15 cellular contexts compared by ENCODE assay signal in the genomic region with DNA sequence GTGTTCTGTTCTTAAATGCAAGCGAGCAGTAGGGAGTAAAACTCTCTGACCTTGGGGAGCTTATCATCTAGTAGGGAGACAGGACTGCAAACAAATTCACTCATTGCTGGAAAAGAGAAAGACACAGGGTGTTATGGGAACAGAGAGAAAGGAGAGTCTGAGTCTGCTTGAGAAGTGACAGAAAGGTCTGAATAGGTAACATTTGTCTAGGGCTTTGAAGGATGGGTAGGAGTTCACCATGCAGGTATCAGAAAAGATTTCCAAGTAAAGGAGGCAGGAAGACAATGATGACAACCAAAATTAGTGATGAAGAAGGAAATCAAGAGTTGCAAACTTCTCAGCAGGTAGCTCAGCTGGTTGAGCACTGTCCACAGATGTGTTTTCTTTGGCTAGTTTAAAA.
DNase-seq lines count a peak whose midpoint lies in the region; TF ChIP-seq lines count a peak whose summit lies in the region.
"Had no signal": no experiment of that assay in that cellular context is flagged by ENCODE, and none has a peak within 500 bp of the region (broad histone marks: within the 10 kb centered on the region; RNA-seq: fewer than 3 reads in every experiment).

No MANE protein-coding gene starts in this region.

- H3K23ac ChIP-seq in neuronal stem cell (ENCODE audit: low read depth, low read length, poor library complexity), result no peak overlapping the region

- H3K4me3 ChIP-seq in HUES48 (ENCODE audit: low read depth, low read length) (no peak overlapping the region), SJCRH30 (no peak overlapping the region), neuronal stem cell (ENCODE audit: low read length in 2 of 2) (no peak overlapping the region), BE2C (ENCODE audit: low read depth, low read length) (no peak overlapping the region)
- H3K4me3 ChIP-seq: BLaER1 had no signal

- H2AFZ ChIP-seq in neuronal stem cell (ENCODE audit: low read length), result no peak overlapping the region

- no peak overlapping the region for H2BK15ac ChIP-seq in neuronal stem cell (ENCODE audit: low read length)

- no peak overlapping the region for H2AK5ac ChIP-seq in neuronal stem cell (ENCODE audit: low read depth, low read length)

- H3K14ac ChIP-seq in neuronal stem cell (ENCODE audit: low read length), result no peak overlapping the region

- DNase-seq in SJCRH30 (no peak), neuronal stem cell (ENCODE audit: low spot score) (no peak), BE2C (no peak), midbrain (lab: John Stamatoyannopoulos, UW) (no peak), immature natural killer cell (no peak)
- DNase-seq: CD4-positive, CD25-positive, alpha-beta regulatory T cell; CD8-positive, alpha-beta T cell; DMS153; DND-41; GOT3; HCEC 1CT had no signal

- no peak overlapping the region for H2BK12ac ChIP-seq in neuronal stem cell (ENCODE audit: low read length)

- H3K4me2 ChIP-seq in neuronal stem cell (ENCODE audit: insufficient read depth, low read length, poor library complexity, severe bottlenecking), result no peak overlapping the region
- H3K4me2 ChIP-seq: BLaER1 had no signal

- no peak overlapping the region for H4K91ac ChIP-seq in neuronal stem cell (ENCODE audit: low read depth, low read length, poor library complexity)

- H3K4me1 Mint-ChIP-seq in immature natural killer cell, result no peaks in the 10 kb centered on the region
- H3K4me1 Mint-ChIP-seq: CD4-positive, CD25-positive, alpha-beta regulatory T cell had no signal

- H3K4me1 ChIP-seq in HUES48 (ENCODE audit: control insufficient read depth, insufficient read depth, low read length) (peaks cover 11% of the 10 kb centered on the region; the same call in 1 of the 2 replicates), SJCRH30 (peaks cover 36% of the 10 kb centered on the region), neuronal stem cell (ENCODE audit: control insufficient read depth in 2 of 2, insufficient read depth in 1 of 2, low read depth in 1 of 2, low read length in 2 of 2) (peaks cover 0 to 11% of the 10 kb centered on the region in 2 donors), BE2C (no peaks in the 10 kb centered on the region)
- H3K4me1 ChIP-seq: BLaER1 had no signal

- no peak overlapping the region for H3K27ac Mint-ChIP-seq in immature natural killer cell
- H3K27ac Mint-ChIP-seq: CD4-positive, CD25-positive, alpha-beta regulatory T cell; CD8-positive, alpha-beta T cell had no signal

- no peak overlapping the region for H4K8ac ChIP-seq in neuronal stem cell (ENCODE audit: low read depth, low read length)

- H3K9ac ChIP-seq in HUES48 (ENCODE audit: low read depth, low read length) (no peak overlapping the region), neuronal stem cell (ENCODE audit: low read depth, low read length, poor library complexity) (no peak overlapping the region)
- H3K9ac ChIP-seq: BLaER1 had no signal

- no peaks in the 10 kb centered on the region for H3K36me3 Mint-ChIP-seq in immature natural killer cell
- H3K36me3 Mint-ChIP-seq: CD4-positive, CD25-positive, alpha-beta regulatory T cell; CD8-positive, alpha-beta T cell had no signal

- H2BK5ac ChIP-seq in neuronal stem cell (ENCODE audit: low read length), result no peak overlapping the region

- no peak overlapping the region for H2BK120ac ChIP-seq in neuronal stem cell (ENCODE audit: low read depth, low read length)

- peaks cover 0 to 1% (median 0%) of the 10 kb centered on the region in 6 donors for H3K9me3 Mint-ChIP-seq in immature natural killer cell

- H3K27ac ChIP-seq in HUES48 (ENCODE audit: low read depth, low read length) (peak overlapping the region; percentile 27), SJCRH30 (peak overlapping the region; percentile 92), neuronal stem cell (replicated peaks; ENCODE audit: low read length) (peak overlapping the region; percentile 63)
- H3K27ac ChIP-seq: BLaER1, C4-2B had no signal

- H3K27me3 ChIP-seq in HUES48 (ENCODE audit: control insufficient read depth, insufficient read depth, low read length), result no peaks in the 10 kb centered on the region
- H3K27me3 ChIP-seq in SJCRH30, result no peaks in the 10 kb centered on the region
- H3K27me3 ChIP-seq in neuronal stem cell (ENCODE audit: control insufficient read depth in 3 of 3, insufficient read depth in 3 of 3, low read depth in 1 of 3, low read length in 3 of 3), result no peaks in the 10 kb centered on the region
- no peaks in the 10 kb centered on the region for H3K27me3 ChIP-seq in BE2C
- H3K27me3 ChIP-seq: BLaER1 had no signal

- TF ChIP-seq CTCF in BE2C (IDR thresholded peaks at IDR 0.05; ENCODE audit: low read depth, low read length), result no peak

- H3K79me1 ChIP-seq in neuronal stem cell (ENCODE audit: low read depth, low read length), result no peaks in the 10 kb centered on the region

- H3K4ac ChIP-seq in neuronal stem cell (ENCODE audit: low read length), result no peak overlapping the region

- no peak overlapping the region for H3K18ac ChIP-seq in neuronal stem cell (ENCODE audit: low read length)

- no CpG with 5 or more reads among the region's 1 CpG for WGBS in neuronal stem cell (ENCODE audit: extremely low coverage in 2 of 2, insufficient read length in 2 of 2, insufficient replicate concordance in 1 of 2), 2 donors

- H3K27me3 Mint-ChIP-seq in immature natural killer cell (ENCODE audit: low read depth in 3 of 3), result peaks cover 1 to 3% (median 3%) of the 10 kb centered on the region in 3 donors

- H3K9me3 ChIP-seq in HUES48 (ENCODE audit: control insufficient read depth, insufficient read depth, low read length), result no peaks in the 10 kb centered on the region
- no peaks in the 10 kb centered on the region for H3K9me3 ChIP-seq in SJCRH30 (replicated peaks)
- no peaks in the 10 kb centered on the region for H3K9me3 ChIP-seq in neuronal stem cell (replicated peaks in 1 of 2; ENCODE audit: control insufficient read depth in 2 of 2, insufficient read depth in 1 of 2, low read depth in 1 of 2, low read length in 2 of 2)
- H3K9me3 ChIP-seq in BE2C, result no peaks in the 10 kb centered on the region
- H3K9me3 ChIP-seq: BLaER1, Caco-2 had no signal

- no peak overlapping the region for H3K4me3 Mint-ChIP-seq in immature natural killer cell
- H3K4me3 Mint-ChIP-seq: CD4-positive, CD25-positive, alpha-beta regulatory T cell; CD8-positive, alpha-beta T cell had no signal

- H3K36me3 ChIP-seq in HUES48 (ENCODE audit: control insufficient read depth, insufficient read depth, low read length) (no peaks in the 10 kb centered on the region), SJCRH30 (no peaks in the 10 kb centered on the region), neuronal stem cell (replicated peaks in 1 of 2; ENCODE audit: control insufficient read depth in 2 of 2, insufficient read depth in 2 of 2, low read length in 2 of 2) (no peaks in the 10 kb centered on the region), BE2C (no peaks in the 10 kb centered on the region)
- H3K36me3 ChIP-seq: BLaER1 had no signal

Comparison
In these comparisons a context has a peak if more than half of its experiments do, and no peak if none do; other contexts are left out.
1. H3K27ac ChIP-seq: peak in every context shown above with its lines; median percentile 92 in SJCRH30; 63 in neuronal stem cell; 27 in HUES48.